Comparison of ENCODE assay signal across 8 cellular contexts in genomic region chr1:12231276-12231595, GRCh38. TPM values are rescaled to one million over a fixed set of nuclear protein-coding genes. Genes with fewer than 3 reads are reported as not detected.
A peak's percentile ranks its signal among the peaks of the same experiment; 100 is the strongest.
DNase-seq lines count a peak whose midpoint lies in the region; ATAC-seq and TF ChIP-seq lines count a peak whose summit lies in the region.

No MANE protein-coding gene starts in this region.

- TF ChIP-seq CTCF in Loucy (conservative IDR thresholded peaks at IDR 0.05; ENCODE audit: low read length), result no peak

- no peaks in the 10 kb centered on the region for H3K9me3 ChIP-seq in Loucy (ENCODE audit: insufficient read depth, low read depth, low read length)
- no peaks in the 10 kb centered on the region for H3K9me3 ChIP-seq in duodenal mucosa (ENCODE audit: control insufficient read depth in 1 of 2, low read length in 2 of 2)
- H3K9me3 ChIP-seq in naive thymus-derived CD4-positive, alpha-beta T cell (ENCODE audit: control insufficient read depth in 2 of 3, low read length in 3 of 3), result no peaks in the 10 kb centered on the region

- no peak overlapping the region for H2AFZ ChIP-seq in Loucy (ENCODE audit: low read length)

- peak; percentile 40 for DNase-seq in AG08395 (ENCODE audit: low spot score)
- DNase-seq in naive thymus-derived CD4-positive, alpha-beta T cell, result no peak
- DNase-seq in iPS-NIHi7 (ENCODE audit: extremely low spot score), result no peak
- DNase-seq in midbrain (lab: John Stamatoyannopoulos, UW), result no peak
- no peak for DNase-seq in cerebellar cortex (ENCODE audit: low spot score)

- H3K79me2 ChIP-seq in Loucy (ENCODE audit: insufficient read depth, low read length), result peaks cover 33% of the 10 kb centered on the region

- intact Hi-C loops in naive thymus-derived CD4-positive, alpha-beta T cell (cut with micrococcal nuclease), result loop anchor here (1.0 to 5.0 kb wide), 5 partner anchors 13 to 428 kb away; partner anchors contain the start of gene DHRS3 (in 1 of the 2)

- no peak for ATAC-seq in naive thymus-derived CD4-positive, alpha-beta T cell
- no peak for ATAC-seq in GM19397 (IDR thresholded peaks at IDR 0.05; ENCODE audit: unreplicated experiment)

- no peaks in the 10 kb centered on the region for H3K9me3 Mint-ChIP-seq in naive thymus-derived CD4-positive, alpha-beta T cell

- peaks cover 11% of the 10 kb centered on the region for H3K4me1 ChIP-seq in Loucy (ENCODE audit: insufficient read depth, low read length, poor library complexity, severe bottlenecking)
- peaks cover 8 to 15% of the 10 kb centered on the region in 2 donors for H3K4me1 ChIP-seq in duodenal mucosa (ENCODE audit: control insufficient read depth in 1 of 2, insufficient read depth in 2 of 2, low read length in 2 of 2)
- H3K4me1 ChIP-seq in naive thymus-derived CD4-positive, alpha-beta T cell (ENCODE audit: control insufficient read depth in 2 of 2, insufficient read depth in 2 of 2, low read length in 2 of 2), result peaks cover 19 to 21% of the 10 kb centered on the region in 2 donors

- H3K4me1 Mint-ChIP-seq in naive thymus-derived CD4-positive, alpha-beta T cell, result peaks cover 6 to 48% (median 35%) of the 10 kb centered on the region in 7 donors

- H3K27me3 Mint-ChIP-seq in naive thymus-derived CD4-positive, alpha-beta T cell, result peaks cover 0 to 6% (median 0%) of the 10 kb centered on the region in 5 donors

- CTCF ChIA-PET in naive thymus-derived CD4-positive, alpha-beta T cell (lab: Charles Lee), result interaction anchor here (2.2 kb wide), 1 partner anchor 107 kb away, joined by 7 read pairs; no protein-coding TSS in a partner anchor

- H3K36me3 Mint-ChIP-seq in naive thymus-derived CD4-positive, alpha-beta T cell, result peaks cover 2 to 12% (median 4%) of the 10 kb centered on the region in 5 donors

- POLR2A ChIA-PET in naive thymus-derived CD4-positive, alpha-beta T cell (lab: Charles Lee), result interaction anchor here (1.2 kb wide), 1 partner anchor 89 kb away, joined by 3 read pairs; no protein-coding TSS in a partner anchor

- H3K36me3 ChIP-seq in Loucy (ENCODE audit: insufficient read depth, low read length), result no peaks in the 10 kb centered on the region
- H3K36me3 ChIP-seq in duodenal mucosa (ENCODE audit: control insufficient read depth in 1 of 2, insufficient read depth in 2 of 2, low read length in 2 of 2), result peaks cover 3 to 9% of the 10 kb centered on the region in 2 donors
- H3K36me3 ChIP-seq in naive thymus-derived CD4-positive, alpha-beta T cell (ENCODE audit: control insufficient read depth in 2 of 3, insufficient read depth in 3 of 3, low read length in 3 of 3), result peaks cover 0 to 22% (median 0%) of the 10 kb centered on the region in 3 experiments

- H3K4me3 Mint-ChIP-seq in naive thymus-derived CD4-positive, alpha-beta T cell, result peak overlapping the region; percentile 81 to 95 (median 88)

- peak overlapping the region in 8 of 9 donors; percentile 33 to 89 (median 56) for H3K27ac Mint-ChIP-seq in naive thymus-derived CD4-positive, alpha-beta T cell

- peaks cover 17% of the 10 kb centered on the region for H4K20me1 ChIP-seq in Loucy (ENCODE audit: insufficient read depth, low read length, poor library complexity, severe bottlenecking)

- H3K27me3 ChIP-seq in Loucy (ENCODE audit: insufficient read depth, low read length, poor library complexity, severe bottlenecking) (no peaks in the 10 kb centered on the region), duodenal mucosa (ENCODE audit: control insufficient read depth in 1 of 2, insufficient read depth in 2 of 2, low read length in 2 of 2) (no peaks in the 10 kb centered on the region)
- no peaks in the 10 kb centered on the region for H3K27me3 ChIP-seq in naive thymus-derived CD4-positive, alpha-beta T cell (ENCODE audit: control insufficient read depth in 2 of 2, insufficient read depth in 2 of 2, low read length in 2 of 2)

- H3K9ac ChIP-seq in Loucy (ENCODE audit: low read depth, low read length, poor library complexity, severe bottlenecking) (peak overlapping the region; percentile 89), duodenal mucosa (ENCODE audit: low read depth in 1 of 2, low read length in 2 of 2) (peak overlapping the region; percentile 85 to 91)

- no peaks in the 10 kb centered on the region for H3K9me2 ChIP-seq in Loucy (replicated peaks; ENCODE audit: low read depth, low read length)

- H3F3A ChIP-seq in Loucy (ENCODE audit: low read depth), result no peaks in the 10 kb centered on the region

- H3K27ac ChIP-seq in duodenal mucosa (ENCODE audit: low read depth, low read length), result peak overlapping the region; percentile 61
- peak overlapping the region; percentile 92 for H3K27ac ChIP-seq in naive thymus-derived CD4-positive, alpha-beta T cell (ENCODE audit: low read depth, low read length)

- H3K4me3 ChIP-seq in Loucy (ENCODE audit: low read length, poor library complexity, severe bottlenecking) (peak overlapping the region; percentile 96), duodenal mucosa (ENCODE audit: low read depth in 1 of 2, low read length in 2 of 2) (peak overlapping the region; percentile 94 to 97)
- peak overlapping the region; percentile 82 for H3K4me3 ChIP-seq in naive thymus-derived CD4-positive, alpha-beta T cell (ENCODE audit: low read length)

- peak overlapping the region; percentile 73 for H3K4me2 ChIP-seq in Loucy (ENCODE audit: low read depth, low read length, poor library complexity, severe bottlenecking)

RNA-seq across cellular contexts. Expression of gene VPS13D, which starts 1.4 kb away (rescaled TPM):
- 10 to 100 TPM; 43.8 to 94.4 (median 77.3) TPM for total RNA-seq in naive thymus-derived CD4-positive, alpha-beta T cell
- polyA plus RNA-seq in naive thymus-derived CD4-positive, alpha-beta T cell, result 10 to 100 TPM in 1 of 2 donors, 1 to 10 TPM in 1; 6.5 to 13.5 TPM
